ENCODE assay signal across 3 cellular contexts in the genomic region with DNA sequence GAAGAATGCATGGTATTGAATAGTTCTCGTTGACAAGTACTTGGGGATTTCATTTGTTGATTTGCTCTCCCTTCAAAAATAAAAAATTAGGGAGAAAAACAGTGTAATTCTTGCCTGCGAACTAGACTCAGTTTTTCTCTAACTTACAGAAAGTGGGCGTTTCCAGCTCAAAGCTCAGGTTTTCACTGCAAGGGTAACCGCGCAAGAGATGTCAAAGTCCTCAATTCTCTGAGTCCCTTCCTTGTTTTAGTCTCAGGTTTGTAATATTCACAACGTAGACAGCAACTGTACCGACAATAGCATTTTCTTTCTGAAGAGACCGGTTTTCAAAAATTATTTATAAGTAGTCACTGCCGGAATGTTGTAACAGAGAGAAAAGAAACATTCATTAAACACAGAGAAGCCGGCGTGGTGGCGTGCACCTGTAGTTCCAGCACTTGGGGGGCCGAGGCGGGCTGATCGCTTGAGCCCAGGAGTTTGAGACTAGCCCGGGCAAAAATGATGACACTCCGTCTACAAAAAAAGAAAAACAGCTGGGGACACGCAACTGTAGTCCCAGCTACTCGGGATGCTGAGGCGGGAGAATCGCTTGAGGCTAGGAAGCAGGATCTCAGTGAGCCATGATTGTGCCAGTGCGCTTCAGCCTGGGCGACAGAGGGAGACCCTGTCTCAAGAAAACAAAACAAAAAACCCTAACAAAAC.
TF ChIP-seq lines count a peak whose summit lies in the region.

No MANE protein-coding gene starts in this region.

TF ChIP-seq in A549, 52 proteins besides CTCF, POLR2A, EP300 and RAD21:
- TF ChIP-seq HEYL (CRISPR knock-in tag; IDR thresholded peaks at IDR 0.05) (no peak), HOXB13 (CRISPR knock-in tag; IDR thresholded peaks at IDR 0.05; ENCODE audit: low read depth) (no peak), HDAC2 (IDR thresholded peaks at IDR 0.05) (no peak), EHMT2 (IDR thresholded peaks at IDR 0.05; ENCODE audit: low read depth) (no peak), CBX2 (IDR thresholded peaks at IDR 0.05; ENCODE audit: borderline replicate concordance, low read depth) (no peak), TFCP2L1 (CRISPR knock-in tag; IDR thresholded peaks at IDR 0.05) (no peak), KDM5A (IDR thresholded peaks at IDR 0.05) (no peak), POLR2AphosphoS2 (conservative IDR thresholded peaks at IDR 0.05; ENCODE audit: low read length) (no peak), CBX8 (IDR thresholded peaks at IDR 0.05) (no peak), GATA3 (IDR thresholded peaks at IDR 0.05; ENCODE audit: borderline replicate concordance) (no peak), BHLHE40 (IDR thresholded peaks at IDR 0.05; ENCODE audit: low read depth, low read length) (no peak)
- TF ChIP-seq, protein P1, sequence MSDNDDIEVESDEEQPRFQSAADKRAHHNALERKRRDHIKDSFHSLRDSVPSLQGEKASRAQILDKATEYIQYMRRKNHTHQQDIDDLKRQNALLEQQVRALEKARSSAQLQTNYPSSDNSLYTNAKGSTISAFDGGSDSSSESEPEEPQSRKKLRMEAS (IDR thresholded peaks at IDR 0.05), result no peak
- TF ChIP-seq, protein P2, sequence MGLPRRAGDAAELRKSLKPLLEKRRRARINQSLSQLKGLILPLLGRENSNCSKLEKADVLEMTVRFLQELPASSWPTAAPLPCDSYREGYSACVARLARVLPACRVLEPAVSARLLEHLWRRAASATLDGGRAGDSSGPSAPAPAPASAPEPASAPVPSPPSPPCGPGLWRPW (IDR thresholded peaks at IDR 0.05), result no peak
TF ChIP-seq in A549: peak in this region for 0.

TF ChIP-seq in HEK293, 187 proteins besides CTCF, POLR2A, EP300 and RAD21 (continues in another document):
- TF ChIP-seq ZNF335 (tag by site-specific recombination; conservative IDR thresholded peaks at IDR 0.05), result no peak
- TF ChIP-seq, protein P3, sequence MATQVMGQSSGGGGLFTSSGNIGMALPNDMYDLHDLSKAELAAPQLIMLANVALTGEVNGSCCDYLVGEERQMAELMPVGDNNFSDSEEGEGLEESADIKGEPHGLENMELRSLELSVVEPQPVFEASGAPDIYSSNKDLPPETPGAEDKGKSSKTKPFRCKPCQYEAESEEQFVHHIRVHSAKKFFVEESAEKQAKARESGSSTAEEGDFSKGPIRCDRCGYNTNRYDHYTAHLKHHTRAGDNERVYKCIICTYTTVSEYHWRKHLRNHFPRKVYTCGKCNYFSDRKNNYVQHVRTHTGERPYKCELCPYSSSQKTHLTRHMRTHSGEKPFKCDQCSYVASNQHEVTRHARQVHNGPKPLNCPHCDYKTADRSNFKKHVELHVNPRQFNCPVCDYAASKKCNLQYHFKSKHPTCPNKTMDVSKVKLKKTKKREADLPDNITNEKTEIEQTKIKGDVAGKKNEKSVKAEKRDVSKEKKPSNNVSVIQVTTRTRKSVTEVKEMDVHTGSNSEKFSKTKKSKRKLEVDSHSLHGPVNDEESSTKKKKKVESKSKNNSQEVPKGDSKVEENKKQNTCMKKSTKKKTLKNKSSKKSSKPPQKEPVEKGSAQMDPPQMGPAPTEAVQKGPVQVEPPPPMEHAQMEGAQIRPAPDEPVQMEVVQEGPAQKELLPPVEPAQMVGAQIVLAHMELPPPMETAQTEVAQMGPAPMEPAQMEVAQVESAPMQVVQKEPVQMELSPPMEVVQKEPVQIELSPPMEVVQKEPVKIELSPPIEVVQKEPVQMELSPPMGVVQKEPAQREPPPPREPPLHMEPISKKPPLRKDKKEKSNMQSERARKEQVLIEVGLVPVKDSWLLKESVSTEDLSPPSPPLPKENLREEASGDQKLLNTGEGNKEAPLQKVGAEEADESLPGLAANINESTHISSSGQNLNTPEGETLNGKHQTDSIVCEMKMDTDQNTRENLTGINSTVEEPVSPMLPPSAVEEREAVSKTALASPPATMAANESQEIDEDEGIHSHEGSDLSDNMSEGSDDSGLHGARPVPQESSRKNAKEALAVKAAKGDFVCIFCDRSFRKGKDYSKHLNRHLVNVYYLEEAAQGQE (tag by site-specific recombination; IDR thresholded peaks at IDR 0.05), result no peak
- TF ChIP-seq, protein P4, sequence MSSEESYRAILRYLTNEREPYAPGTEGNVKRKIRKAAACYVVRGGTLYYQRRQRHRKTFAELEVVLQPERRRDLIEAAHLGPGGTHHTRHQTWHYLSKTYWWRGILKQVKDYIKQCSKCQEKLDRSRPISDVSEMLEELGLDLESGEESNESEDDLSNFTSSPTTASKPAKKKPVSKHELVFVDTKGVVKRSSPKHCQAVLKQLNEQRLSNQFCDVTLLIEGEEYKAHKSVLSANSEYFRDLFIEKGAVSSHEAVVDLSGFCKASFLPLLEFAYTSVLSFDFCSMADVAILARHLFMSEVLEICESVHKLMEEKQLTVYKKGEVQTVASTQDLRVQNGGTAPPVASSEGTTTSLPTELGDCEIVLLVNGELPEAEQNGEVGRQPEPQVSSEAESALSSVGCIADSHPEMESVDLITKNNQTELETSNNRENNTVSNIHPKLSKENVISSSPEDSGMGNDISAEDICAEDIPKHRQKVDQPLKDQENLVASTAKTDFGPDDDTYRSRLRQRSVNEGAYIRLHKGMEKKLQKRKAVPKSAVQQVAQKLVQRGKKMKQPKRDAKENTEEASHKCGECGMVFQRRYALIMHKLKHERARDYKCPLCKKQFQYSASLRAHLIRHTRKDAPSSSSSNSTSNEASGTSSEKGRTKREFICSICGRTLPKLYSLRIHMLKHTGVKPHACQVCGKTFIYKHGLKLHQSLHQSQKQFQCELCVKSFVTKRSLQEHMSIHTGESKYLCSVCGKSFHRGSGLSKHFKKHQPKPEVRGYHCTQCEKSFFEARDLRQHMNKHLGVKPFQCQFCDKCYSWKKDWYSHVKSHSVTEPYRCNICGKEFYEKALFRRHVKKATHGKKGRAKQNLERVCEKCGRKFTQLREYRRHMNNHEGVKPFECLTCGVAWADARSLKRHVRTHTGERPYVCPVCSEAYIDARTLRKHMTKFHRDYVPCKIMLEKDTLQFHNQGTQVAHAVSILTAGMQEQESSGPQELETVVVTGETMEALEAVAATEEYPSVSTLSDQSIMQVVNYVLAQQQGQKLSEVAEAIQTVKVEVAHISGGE (tag by site-specific recombination; conservative IDR thresholded peaks at IDR 0.05; ENCODE audit: low read depth), result no peak
- no peak for TF ChIP-seq BCL11B (tag by site-specific recombination; IDR thresholded peaks at IDR 0.05; ENCODE audit: low read depth)
- TF ChIP-seq, protein P5, sequence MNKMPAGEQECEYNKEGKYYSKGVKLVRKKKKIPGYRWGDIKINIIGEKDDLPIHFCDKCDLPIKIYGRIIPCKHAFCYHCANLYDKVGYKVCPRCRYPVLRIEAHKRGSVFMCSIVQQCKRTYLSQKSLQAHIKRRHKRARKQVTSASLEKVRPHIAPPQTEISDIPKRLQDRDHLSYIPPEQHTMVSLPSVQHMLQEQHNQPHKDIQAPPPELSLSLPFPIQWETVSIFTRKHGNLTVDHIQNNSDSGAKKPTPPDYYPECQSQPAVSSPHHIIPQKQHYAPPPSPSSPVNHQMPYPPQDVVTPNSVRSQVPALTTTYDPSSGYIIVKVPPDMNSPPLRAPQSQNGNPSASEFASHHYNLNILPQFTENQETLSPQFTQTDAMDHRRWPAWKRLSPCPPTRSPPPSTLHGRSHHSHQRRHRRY (tag by site-specific recombination; IDR thresholded peaks at IDR 0.05), result no peak
- TF ChIP-seq KLF10 (tag by site-specific recombination; IDR thresholded peaks at IDR 0.05), result no peak
- TF ChIP-seq KLF9 (tag by site-specific recombination; IDR thresholded peaks at IDR 0.05; ENCODE audit: low read depth), result peak; percentile 42; the same call in 1 of the 2 replicates
- no peak for TF ChIP-seq GLI4 (tag by site-specific recombination; IDR thresholded peaks at IDR 0.05)
- TF ChIP-seq, protein P6, sequence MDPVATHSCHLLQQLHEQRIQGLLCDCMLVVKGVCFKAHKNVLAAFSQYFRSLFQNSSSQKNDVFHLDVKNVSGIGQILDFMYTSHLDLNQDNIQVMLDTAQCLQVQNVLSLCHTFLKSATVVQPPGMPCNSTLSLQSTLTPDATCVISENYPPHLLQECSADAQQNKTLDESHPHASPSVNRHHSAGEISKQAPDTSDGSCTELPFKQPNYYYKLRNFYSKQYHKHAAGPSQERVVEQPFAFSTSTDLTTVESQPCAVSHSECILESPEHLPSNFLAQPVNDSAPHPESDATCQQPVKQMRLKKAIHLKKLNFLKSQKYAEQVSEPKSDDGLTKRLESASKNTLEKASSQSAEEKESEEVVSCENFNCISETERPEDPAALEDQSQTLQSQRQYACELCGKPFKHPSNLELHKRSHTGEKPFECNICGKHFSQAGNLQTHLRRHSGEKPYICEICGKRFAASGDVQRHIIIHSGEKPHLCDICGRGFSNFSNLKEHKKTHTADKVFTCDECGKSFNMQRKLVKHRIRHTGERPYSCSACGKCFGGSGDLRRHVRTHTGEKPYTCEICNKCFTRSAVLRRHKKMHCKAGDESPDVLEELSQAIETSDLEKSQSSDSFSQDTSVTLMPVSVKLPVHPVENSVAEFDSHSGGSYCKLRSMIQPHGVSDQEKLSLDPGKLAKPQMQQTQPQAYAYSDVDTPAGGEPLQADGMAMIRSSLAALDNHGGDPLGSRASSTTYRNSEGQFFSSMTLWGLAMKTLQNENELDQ (tag by site-specific recombination; IDR thresholded peaks at IDR 0.05; ENCODE audit: low read depth), result no peak

TF ChIP-seq in GM12878, 131 proteins besides CTCF, POLR2A, EP300 and RAD21:
- TF ChIP-seq KAT2A (conservative IDR thresholded peaks at IDR 0.05; ENCODE audit: control insufficient read depth, low read depth, low read length) (no peak), KLF5 (IDR thresholded peaks at IDR 0.05; ENCODE audit: partially characterized antibody) (no peak), IKZF2 (IDR thresholded peaks at IDR 0.05) (no peak), NRF1 (conservative IDR thresholded peaks at IDR 0.05; ENCODE audit: low read depth, low read length) (no peak), ZNF207 (IDR thresholded peaks at IDR 0.05; ENCODE audit: borderline replicate concordance) (no peak), TAF1 (IDR thresholded peaks at IDR 0.05; ENCODE audit: borderline replicate concordance, low read depth, low read length) (no peak), ZNF384 (IDR thresholded peaks at IDR 0.05; ENCODE audit: borderline replicate concordance, low read depth, low read length) (no peak), CBFB (IDR thresholded peaks at IDR 0.05; ENCODE audit: low read depth) (no peak), SUPT20H (IDR thresholded peaks at IDR 0.05; ENCODE audit: borderline replicate concordance, control insufficient read depth, low read depth, low read length) (no peak), NR2C2 (IDR thresholded peaks at IDR 0.05; ENCODE audit: borderline replicate concordance, control insufficient read depth, insufficient read length, low read depth) (no peak), NFXL1 (IDR thresholded peaks at IDR 0.05; ENCODE audit: borderline replicate concordance) (no peak), ESRRA (IDR thresholded peaks at IDR 0.05; ENCODE audit: low read length) (no peak), STAT3 (IDR thresholded peaks at IDR 0.05; ENCODE audit: low read depth, low read length) (no peak), SP1 (IDR thresholded peaks at IDR 0.05; ENCODE audit: low read depth, low read length) (no peak)
- TF ChIP-seq, protein P7, sequence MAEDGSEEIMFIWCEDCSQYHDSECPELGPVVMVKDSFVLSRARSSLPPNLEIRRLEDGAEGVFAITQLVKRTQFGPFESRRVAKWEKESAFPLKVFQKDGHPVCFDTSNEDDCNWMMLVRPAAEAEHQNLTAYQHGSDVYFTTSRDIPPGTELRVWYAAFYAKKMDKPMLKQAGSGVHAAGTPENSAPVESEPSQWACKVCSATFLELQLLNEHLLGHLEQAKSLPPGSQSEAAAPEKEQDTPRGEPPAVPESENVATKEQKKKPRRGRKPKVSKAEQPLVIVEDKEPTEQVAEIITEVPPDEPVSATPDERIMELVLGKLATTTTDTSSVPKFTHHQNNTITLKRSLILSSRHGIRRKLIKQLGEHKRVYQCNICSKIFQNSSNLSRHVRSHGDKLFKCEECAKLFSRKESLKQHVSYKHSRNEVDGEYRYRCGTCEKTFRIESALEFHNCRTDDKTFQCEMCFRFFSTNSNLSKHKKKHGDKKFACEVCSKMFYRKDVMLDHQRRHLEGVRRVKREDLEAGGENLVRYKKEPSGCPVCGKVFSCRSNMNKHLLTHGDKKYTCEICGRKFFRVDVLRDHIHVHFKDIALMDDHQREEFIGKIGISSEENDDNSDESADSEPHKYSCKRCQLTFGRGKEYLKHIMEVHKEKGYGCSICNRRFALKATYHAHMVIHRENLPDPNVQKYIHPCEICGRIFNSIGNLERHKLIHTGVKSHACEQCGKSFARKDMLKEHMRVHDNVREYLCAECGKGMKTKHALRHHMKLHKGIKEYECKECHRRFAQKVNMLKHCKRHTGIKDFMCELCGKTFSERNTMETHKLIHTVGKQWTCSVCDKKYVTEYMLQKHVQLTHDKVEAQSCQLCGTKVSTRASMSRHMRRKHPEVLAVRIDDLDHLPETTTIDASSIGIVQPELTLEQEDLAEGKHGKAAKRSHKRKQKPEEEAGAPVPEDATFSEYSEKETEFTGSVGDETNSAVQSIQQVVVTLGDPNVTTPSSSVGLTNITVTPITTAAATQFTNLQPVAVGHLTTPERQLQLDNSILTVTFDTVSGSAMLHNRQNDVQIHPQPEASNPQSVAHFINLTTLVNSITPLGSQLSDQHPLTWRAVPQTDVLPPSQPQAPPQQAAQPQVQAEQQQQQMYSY (CRISPR knock-in tag; IDR thresholded peaks at IDR 0.05), result no peak
- TF ChIP-seq, protein P8, sequence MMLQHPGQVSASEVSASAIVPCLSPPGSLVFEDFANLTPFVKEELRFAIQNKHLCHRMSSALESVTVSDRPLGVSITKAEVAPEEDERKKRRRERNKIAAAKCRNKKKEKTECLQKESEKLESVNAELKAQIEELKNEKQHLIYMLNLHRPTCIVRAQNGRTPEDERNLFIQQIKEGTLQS (IDR thresholded peaks at IDR 0.05; ENCODE audit: borderline replicate concordance, extremely low read depth, low read depth, low read length), result no peak
- TF ChIP-seq, protein P9, sequence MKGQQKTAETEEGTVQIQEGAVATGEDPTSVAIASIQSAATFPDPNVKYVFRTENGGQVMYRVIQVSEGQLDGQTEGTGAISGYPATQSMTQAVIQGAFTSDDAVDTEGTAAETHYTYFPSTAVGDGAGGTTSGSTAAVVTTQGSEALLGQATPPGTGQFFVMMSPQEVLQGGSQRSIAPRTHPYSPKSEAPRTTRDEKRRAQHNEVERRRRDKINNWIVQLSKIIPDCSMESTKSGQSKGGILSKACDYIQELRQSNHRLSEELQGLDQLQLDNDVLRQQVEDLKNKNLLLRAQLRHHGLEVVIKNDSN (IDR thresholded peaks at IDR 0.05; ENCODE audit: borderline replicate concordance, extremely low read length, insufficient read depth, low read depth, low read length), result no peak
- TF ChIP-seq, protein P10, sequence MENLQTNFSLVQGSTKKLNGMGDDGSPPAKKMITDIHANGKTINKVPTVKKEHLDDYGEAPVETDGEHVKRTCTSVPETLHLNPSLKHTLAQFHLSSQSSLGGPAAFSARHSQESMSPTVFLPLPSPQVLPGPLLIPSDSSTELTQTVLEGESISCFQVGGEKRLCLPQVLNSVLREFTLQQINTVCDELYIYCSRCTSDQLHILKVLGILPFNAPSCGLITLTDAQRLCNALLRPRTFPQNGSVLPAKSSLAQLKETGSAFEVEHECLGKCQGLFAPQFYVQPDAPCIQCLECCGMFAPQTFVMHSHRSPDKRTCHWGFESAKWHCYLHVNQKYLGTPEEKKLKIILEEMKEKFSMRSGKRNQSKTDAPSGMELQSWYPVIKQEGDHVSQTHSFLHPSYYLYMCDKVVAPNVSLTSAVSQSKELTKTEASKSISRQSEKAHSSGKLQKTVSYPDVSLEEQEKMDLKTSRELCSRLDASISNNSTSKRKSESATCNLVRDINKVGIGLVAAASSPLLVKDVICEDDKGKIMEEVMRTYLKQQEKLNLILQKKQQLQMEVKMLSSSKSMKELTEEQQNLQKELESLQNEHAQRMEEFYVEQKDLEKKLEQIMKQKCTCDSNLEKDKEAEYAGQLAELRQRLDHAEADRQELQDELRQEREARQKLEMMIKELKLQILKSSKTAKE (IDR thresholded peaks at IDR 0.05; ENCODE audit: low read depth, poor library complexity, severe bottlenecking), result no peak
